9 cellular contexts compared by ENCODE assay signal in the genomic region with DNA sequence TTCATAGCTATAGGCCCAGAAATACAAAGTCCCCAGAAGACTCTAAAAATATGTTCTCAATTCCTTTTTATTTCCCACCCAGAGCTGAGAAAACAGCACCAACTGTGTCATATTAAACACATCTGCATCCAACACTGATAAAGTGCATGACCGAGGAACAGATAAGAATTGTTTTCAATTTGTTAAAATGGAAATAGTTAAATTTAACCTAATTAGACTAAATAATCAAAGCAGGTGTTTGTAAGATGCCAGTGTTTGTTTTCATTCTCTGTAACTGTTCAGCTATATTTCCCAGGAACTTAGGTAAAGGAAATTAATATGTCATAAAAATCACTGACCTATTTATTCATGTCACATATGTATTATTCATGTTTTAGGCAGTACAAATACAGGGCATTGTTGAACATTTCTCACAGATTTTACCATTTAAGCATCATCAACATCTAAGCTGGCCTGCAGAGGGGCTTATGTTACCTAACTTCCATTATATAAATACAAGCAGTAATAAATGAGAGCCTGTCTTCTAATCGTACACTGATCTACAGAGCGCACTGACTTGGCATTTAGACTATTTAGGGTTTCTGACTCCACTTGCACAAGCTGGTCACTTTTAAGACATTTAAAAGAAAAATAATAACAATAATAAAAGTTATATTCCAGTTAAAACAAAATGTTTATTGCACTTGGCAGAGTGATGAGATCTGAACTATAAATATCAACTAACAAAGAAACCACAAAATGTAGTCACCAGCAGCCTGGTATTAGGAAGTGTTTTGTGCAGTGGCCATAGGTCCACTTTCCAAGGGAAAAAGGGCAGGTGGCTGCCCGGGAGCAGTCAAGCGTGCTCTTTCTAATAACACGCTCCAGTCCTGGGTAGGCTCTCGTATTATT.
A peak's percentile ranks its signal among the peaks of the same experiment; 100 is the strongest.
DNase-seq lines count a peak whose midpoint lies in the region; ATAC-seq and TF ChIP-seq lines count a peak whose summit lies in the region.
"Had no signal": no experiment of that assay in that cellular context is flagged by ENCODE, and none has a peak within 500 bp of the region (broad histone marks: within the 10 kb centered on the region; RNA-seq: fewer than 3 reads in every experiment).

No MANE protein-coding gene starts in this region.

- intact Hi-C loops in esophagus muscularis mucosa (cut with DNase I) (no loop called here), prostate gland (cut with DNase I) (no loop called here)

- peak; percentile 80 for DNase-seq in COLO668 (lab: John Stamatoyannopoulos, UW; ENCODE audit: unreplicated experiment)
- peak; percentile 29 for DNase-seq in NCI-H510A (lab: John Stamatoyannopoulos, UW)
- no peak for DNase-seq in esophagus muscularis mucosa (ENCODE audit: extremely low spot score)
- peak; percentile 45 for DNase-seq in prostate gland (ENCODE audit: low spot score)
- DNase-seq in Kasumi-1 (lab: John Stamatoyannopoulos, UW): no peak
- no peak for DNase-seq in Ammon's horn (ENCODE audit: low spot score)
- DNase-seq: activated B cell treated with CpG ODN at 0.5 μM for 24 hours had no signal

- no peak for TF ChIP-seq EP300 in esophagus muscularis mucosa (IDR thresholded peaks at IDR 0.05)

- TF ChIP-seq CTCF in esophagus muscularis mucosa (IDR thresholded peaks at IDR 0.05) (no peak), prostate gland (IDR thresholded peaks at IDR 0.05) (no peak)

- H3K27me3 ChIP-seq in esophagus muscularis mucosa (no peaks in the 10 kb centered on the region), prostate gland (replicated peaks; ENCODE audit: insufficient read depth) (no peaks in the 10 kb centered on the region)

- TF ChIP-seq POLR2A in esophagus muscularis mucosa (IDR thresholded peaks at IDR 0.05; ENCODE audit: low read depth) (no peak), prostate gland (IDR thresholded peaks at IDR 0.05) (no peak)

- H3K36me3 ChIP-seq in esophagus muscularis mucosa (no peaks in the 10 kb centered on the region), prostate gland (no peaks in the 10 kb centered on the region)

- H3K9me3 ChIP-seq in esophagus muscularis mucosa (no peaks in the 10 kb centered on the region), prostate gland (no peaks in the 10 kb centered on the region)

- WGBS in esophagus muscularis mucosa: 41% methylated on average over 7 of the region's 7 CpGs
- 13% methylated on average over 7 of the region's 7 CpGs for WGBS in prostate gland

- H3K27ac ChIP-seq in esophagus muscularis mucosa (replicated peaks in 1 of 4): peak overlapping the region; percentile 62 to 75 (median 68)
- H3K27ac ChIP-seq in prostate gland: peak overlapping the region; percentile 69 to 75

- H3K4me1 ChIP-seq in esophagus muscularis mucosa (peaks cover 30 to 49% (median 43%) of the 10 kb centered on the region in 4 donors), prostate gland (replicated peaks) (peaks cover 13% of the 10 kb centered on the region)

- H3K4me3 ChIP-seq in esophagus muscularis mucosa (no peak overlapping the region), prostate gland (no peak overlapping the region)

- ATAC-seq in HG02678 (IDR thresholded peaks at IDR 0.05; ENCODE audit: unreplicated experiment): no peak
- no peak for ATAC-seq in activated CD4-positive, CD25-positive, alpha-beta regulatory T cell treated with anti-CD3 and anti-CD28 coated beads, Interleukin-2, amount 50 U/mL, for 24 hours

Comparison
In these comparisons a context has a peak if more than half of its experiments do, and no peak if none do; other contexts are left out.
1. DNase-seq: peak in COLO668 (single experiment), NCI-H510A (single experiment) and prostate gland (single experiment); none in esophagus muscularis mucosa (single experiment), Kasumi-1 (0 of 2) and Ammon's horn (single experiment).